Comparison of ENCODE assay signal across 8 cellular contexts in the genomic region with DNA sequence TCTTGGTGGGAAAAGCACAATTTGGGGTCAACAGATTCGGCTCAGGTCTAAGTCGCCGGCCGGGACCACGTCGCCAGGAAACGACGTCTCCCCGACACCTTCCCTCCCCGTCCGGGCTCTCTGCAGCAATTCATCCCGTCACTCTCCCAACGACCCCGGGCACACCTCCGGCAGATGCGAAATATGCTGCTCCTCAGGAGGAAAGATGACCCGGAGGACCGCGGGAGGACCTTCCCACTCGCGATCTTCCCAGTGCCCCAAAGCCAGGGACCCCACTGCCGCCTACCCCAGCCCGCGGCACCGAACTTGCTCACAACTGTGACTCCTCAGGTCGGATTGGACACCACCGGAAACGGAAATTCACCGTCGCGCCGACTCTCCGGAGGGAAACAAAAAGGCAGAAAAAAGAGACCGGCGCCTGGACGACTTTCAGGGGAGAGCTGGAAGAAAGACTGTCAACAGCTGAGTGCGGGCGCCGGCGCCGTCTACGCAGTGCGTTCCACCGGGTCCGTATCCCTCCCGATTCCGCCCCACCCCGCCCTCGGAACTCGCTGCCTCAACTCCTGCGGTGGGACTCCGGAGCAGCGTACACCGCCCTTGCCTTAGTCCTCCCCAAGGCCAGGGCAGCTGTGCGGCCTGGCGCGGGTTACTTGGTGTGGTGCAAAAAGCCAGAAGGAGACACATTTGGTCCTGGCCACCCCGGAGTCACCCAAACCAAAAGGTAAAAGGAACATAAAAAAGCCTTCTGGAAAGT. TPM values are rescaled to one million over a fixed set of nuclear protein-coding genes. Genes with fewer than 3 reads are reported as not detected.
A peak's percentile ranks its signal among the peaks of the same experiment; 100 is the strongest.
DNase-seq lines count a peak whose midpoint lies in the region; ATAC-seq and TF ChIP-seq lines count a peak whose summit lies in the region.

No MANE protein-coding gene starts in this region.

- H3K4me3 ChIP-seq in iPS-18c (ENCODE audit: insufficient read depth, low read depth, low read length) = peak overlapping the region; percentile 100
- H3K4me3 ChIP-seq in skeletal muscle tissue (ENCODE audit: low read length in 3 of 3) = peak overlapping the region; percentile 93 to 99 (median 98)

- H3K9ac ChIP-seq in skeletal muscle tissue (ENCODE audit: low read depth in 1 of 3, low read length in 3 of 3) = peak overlapping the region; percentile 97

- peak; percentile 96 for TF ChIP-seq POLR2A in GM18526 (IDR thresholded peaks at IDR 0.05; ENCODE audit: extremely low read depth, insufficient read length)

- peak; percentile 85 for ATAC-seq in HG03066 (IDR thresholded peaks at IDR 0.05; ENCODE audit: low read depth, unreplicated experiment)

- in situ Hi-C loops in T47D (cut with HindIII; ENCODE audit: low pct_unique_long_range_greater_than_20kb, low sequenced_read_pairs) = no loop called here

- peak; percentile 86 for DNase-seq in A172 (ENCODE audit: low spot score)
- peak; percentile 79 for DNase-seq in NCI-H2171 (lab: John Stamatoyannopoulos, UW)
- peak; percentile 71 to 97 for DNase-seq in T47D (ENCODE audit: low read depth in 1 of 2, low spot score in 1 of 2)

- H3K4me1 ChIP-seq in skeletal muscle tissue (ENCODE audit: control insufficient read depth in 3 of 3, insufficient read depth in 3 of 3, low read length in 3 of 3) = peaks cover 16 to 23% (median 21%) of the 10 kb centered on the region in 3 donors

- TF ChIP-seq CTCF in VCaP (conservative IDR thresholded peaks at IDR 0.05) = no peak

- H3K36me3 ChIP-seq in skeletal muscle tissue (ENCODE audit: control insufficient read depth in 3 of 3, insufficient read depth in 3 of 3, low read length in 3 of 3) = peaks cover 25 to 37% (median 29%) of the 10 kb centered on the region in 3 donors

- H3K27me3 ChIP-seq in skeletal muscle tissue (ENCODE audit: control insufficient read depth in 3 of 3, insufficient read depth in 3 of 3, low read length in 3 of 3) = no peaks in the 10 kb centered on the region

- H3K27ac ChIP-seq in VCaP = peak overlapping the region; percentile 79
- peak overlapping the region; percentile 90 for H3K27ac ChIP-seq in skeletal muscle tissue (ENCODE audit: low read depth, low read length)

- H3K9me3 ChIP-seq in iPS-18c (ENCODE audit: control insufficient read depth, insufficient read depth, low read length) (no peaks in the 10 kb centered on the region), skeletal muscle tissue (ENCODE audit: control insufficient read depth in 3 of 3, low read length in 3 of 3) (no peaks in the 10 kb centered on the region)

RNA-seq across cellular contexts. Expression of a gene that starts 13.8 kb away (rescaled TPM):
- total RNA-seq in A172 (2014; rRNA removed; shearing (Covaris generic)) = 79.0 and 83.2 TPM in 2 replicates
- 41.8 TPM for total RNA-seq in skeletal muscle tissue

RNA-seq across cellular contexts. Expression of a gene that starts 32.4 kb away (rescaled TPM):
- 2.2 and 3.2 TPM in 2 replicates for total RNA-seq in A172 (2014; rRNA removed; shearing (Covaris generic))
- 4.7 TPM for total RNA-seq in skeletal muscle tissue

RNA-seq across cellular contexts. Expression of a gene that starts 51.5 kb away (rescaled TPM):
- 77.6 and 90.0 TPM in 2 replicates for total RNA-seq in A172 (2014; rRNA removed; shearing (Covaris generic))
- 17.7 TPM for total RNA-seq in skeletal muscle tissue

RNA-seq across cellular contexts. Expression of a gene that starts 55.1 kb away (rescaled TPM):
- total RNA-seq in A172 (2014; rRNA removed; shearing (Covaris generic)) = 32.3 and 47.9 TPM in 2 replicates
- total RNA-seq in skeletal muscle tissue = 29.7 TPM

Comparison
In these comparisons a context has a peak if more than half of its experiments do, and no peak if none do; other contexts are left out.
1. Peak in every context shown above with its lines: DNase-seq, ATAC-seq, H3K4me3 ChIP-seq and H3K27ac ChIP-seq.